In the genomic region with DNA sequence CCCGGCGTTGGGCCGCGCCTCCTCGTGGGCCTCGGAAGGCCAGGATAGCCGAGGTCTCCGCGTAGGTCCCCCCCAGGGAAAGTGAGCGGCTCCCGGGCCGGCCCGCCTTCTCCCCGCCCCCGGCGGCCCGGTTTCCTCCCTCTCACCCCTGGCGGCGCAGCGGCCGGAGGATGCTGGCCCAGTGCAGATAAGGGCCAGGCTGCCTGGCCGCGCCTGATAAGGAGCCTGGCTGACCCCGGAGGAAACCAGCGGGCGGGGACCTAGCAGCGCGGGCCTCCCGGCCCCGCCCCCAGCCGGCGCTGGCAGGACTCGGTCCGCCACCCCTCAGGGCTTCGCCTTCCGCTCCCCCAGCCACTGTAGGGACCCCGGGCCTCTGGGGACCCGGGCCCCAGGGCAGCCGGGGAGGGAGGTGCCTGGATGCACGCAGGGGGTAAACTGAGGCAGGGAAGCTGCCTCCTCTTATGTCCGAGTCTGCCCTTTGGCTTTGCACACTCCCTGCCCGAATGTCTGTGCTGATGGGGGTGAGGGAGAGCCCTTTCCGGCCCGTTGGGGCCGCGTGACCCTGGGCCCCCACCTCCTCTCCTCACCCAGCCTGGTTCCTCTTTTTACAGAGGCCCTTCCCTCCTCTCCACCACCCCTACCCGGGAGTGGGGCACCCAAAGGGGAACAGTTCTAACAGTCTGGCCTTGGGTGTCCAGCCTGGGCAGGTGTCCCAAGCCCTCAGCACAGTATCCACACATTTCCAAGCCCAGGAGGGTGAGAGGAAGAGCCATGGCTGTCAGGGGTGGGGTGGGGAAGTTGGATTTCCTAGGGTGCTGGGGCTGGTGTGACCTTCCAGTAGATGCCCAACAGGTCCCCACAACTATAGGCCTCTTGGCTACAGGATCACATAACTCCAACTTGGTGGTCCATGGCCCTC, we compare ENCODE assay signal across 8 cellular contexts. TPM values are rescaled to one million over a fixed set of nuclear protein-coding genes. Genes with fewer than 3 reads are reported as not detected.
DNase-seq lines count a peak whose midpoint lies in the region; ATAC-seq, FAIRE-seq and TF ChIP-seq lines count a peak whose summit lies in the region.

Gene LYL1 (minus strand): TSS at position 193 of the 919 bp plus-strand sequence. CDS start 1,687 bp downstream, outside the sequence.

- TF ChIP-seq CTCF in gastroesophageal sphincter (IDR thresholded peaks at IDR 0.05): peak in 2 of 4 experiments; percentile 14 to 26
- no peak for TF ChIP-seq CTCF in osteocyte (IDR thresholded peaks at IDR 0.05)

- peak in 1 of 2 donors; percentile 15 for TF ChIP-seq POLR2A in gastroesophageal sphincter (IDR thresholded peaks at IDR 0.05)

- peak; percentile 35 for ATAC-seq in HG03521 (IDR thresholded peaks at IDR 0.05; ENCODE audit: unreplicated experiment)
- ATAC-seq in gastroesophageal sphincter: peak; percentile 60

- no peak within 1 kb of the TSS for H3K27ac Mint-ChIP-seq in osteocyte (ENCODE audit: unreplicated experiment)

- H3K27ac ChIP-seq in gastroesophageal sphincter (peak within 1 kb of the TSS; percentile 6 to 89 (median 82)), SJCRH30 (no peak within 1 kb of the TSS)

- H3K36me3 ChIP-seq in gastroesophageal sphincter (peaks cover 0 to 18% of the 10 kb centered on the region in 2 donors), SJCRH30 (peaks cover 8% of the 10 kb centered on the region)

- no peak within 1 kb of the TSS for H3K4me3 Mint-ChIP-seq in osteocyte (ENCODE audit: unreplicated experiment)

- 0% methylated on average over 2 of the region's 47 CpGs; no CpG with 5 or more reads in 1 of the 2 donors for WGBS in gastroesophageal sphincter (ENCODE audit: low coverage in 1 of 2), 2 donors

- peaks cover 0 to 70% (median 13%) of the 10 kb centered on the region in 3 donors for H3K4me1 ChIP-seq in gastroesophageal sphincter
- H3K4me1 ChIP-seq in SJCRH30: no peaks in the 10 kb centered on the region

- H3K4me3 ChIP-seq in gastroesophageal sphincter: peak within 1 kb of the TSS; percentile 20 to 52
- no peak within 1 kb of the TSS for H3K4me3 ChIP-seq in SJCRH30

- H3K9me3 ChIP-seq in gastroesophageal sphincter: no peaks in the 10 kb centered on the region
- no peaks in the 10 kb centered on the region for H3K9me3 ChIP-seq in SJCRH30 (replicated peaks)

- DNase-seq in 8988T: peak; percentile 57
- DNase-seq in GM18507 (ENCODE audit: extremely low spot score, insufficient read length, low read depth): peak; percentile 63
- DNase-seq in activated CD4-positive, alpha-beta T cell treated with anti-CD3 and anti-CD28 coated beads, Interleukin-2, amount 50 U/mL, for 48 hours: peak; percentile 48 to 57
- peak; percentile 83 for DNase-seq in osteocyte (ENCODE audit: extremely low spot score, unreplicated experiment)
- DNase-seq in ureter (ENCODE audit: low spot score): no peak
- no peak for DNase-seq in SJCRH30

- H3K36me3 Mint-ChIP-seq in osteocyte (ENCODE audit: unreplicated experiment): no peaks in the 10 kb centered on the region

- H3K27me3 Mint-ChIP-seq in osteocyte (ENCODE audit: unreplicated experiment): peaks cover 8% of the 10 kb centered on the region

- H3K27me3 ChIP-seq in gastroesophageal sphincter: peaks cover 7% of the 10 kb centered on the region
- H3K27me3 ChIP-seq in SJCRH30: no peaks in the 10 kb centered on the region

- no peaks in the 10 kb centered on the region for H3K9me3 Mint-ChIP-seq in osteocyte (ENCODE audit: unreplicated experiment)

- TF ChIP-seq EP300 in gastroesophageal sphincter (IDR thresholded peaks at IDR 0.05): no peak

- peaks cover 10% of the 10 kb centered on the region for H3K4me1 Mint-ChIP-seq in osteocyte (ENCODE audit: unreplicated experiment)

- peak; percentile 88 for FAIRE-seq in GM18507 (lab: Jason Lieb, UNC)

RNA-seq across cellular contexts. Expression of gene LYL1, which starts in this region (rescaled TPM):
- 10 to 100 TPM in 2 of 4 donors, 1 to 10 TPM in 2; 9.9 to 11.8 (median 10.8) TPM for total RNA-seq in gastroesophageal sphincter
- total RNA-seq in osteocyte: not detected in 2 replicates
- total RNA-seq in ureter: 3.0 TPM
- 0.08 TPM in 1 of 2 replicates, not detected in the other for total RNA-seq in SJCRH30 (2014; rRNA removed; shearing (Covaris generic))

Comparison
In these comparisons a context has a peak if more than half of its experiments do, and no peak if none do; other contexts are left out.
1. Peak in DNase-seq in osteocyte; RNA of the gene not detected or under 1 TPM.
2. DNase-seq: peak in 8988T (single experiment), GM18507 (single experiment) and activated CD4-positive, alpha-beta T cell treated with anti-CD3 and anti-CD28 coated beads, Interleukin-2, amount 50 U/mL, for 48 hours (2 of 2); none in ureter (single experiment) and SJCRH30 (0 of 2).